In genomic region chr5:120155873-120156272, GRCh38 we compare ENCODE assay signal across 13 cellular contexts.
"Had no signal": no experiment of that assay in that cellular context is flagged by ENCODE, and none has a peak within 500 bp of the region (broad histone marks: within the 10 kb centered on the region; RNA-seq: fewer than 3 reads in every experiment).

No MANE protein-coding gene starts in this region.

- FAIRE-seq: TTC549 had no signal

- H3K27me3 ChIP-seq: tibial nerve had no signal

- H3K4me1 ChIP-seq: psoas muscle, tibial nerve had no signal

- H3K4me3 ChIP-seq: psoas muscle, tibial nerve had no signal

- ATAC-seq: left colon; psoas muscle; sciatic nerve; stimulated activated naive B cell treated with anti-CD40 and anti-IgM and Interleukin-4, amounts not matched to agents 10 μg/mL and 1 μg/mL and 100 μg/mL, for 72 hours had no signal

- H3K36me3 ChIP-seq: tibial nerve had no signal

- DNase-seq: activated effector memory CD4-positive, alpha-beta T cell treated with Interleukin-2 at 50 U/mL for 16 hours; activated T-cell treated with anti-CD3 and anti-CD28 coated beads, Interleukin-2, amount 50 U/mL, for 24 hours; effector memory CD4-positive, alpha-beta T cell; immature natural killer cell; left colon; mesenchymal stem cell; nephron progenitor cell; psoas muscle; stimulated activated CD4-positive, alpha-beta T cell treated with anti-CD3 and anti-CD28 coated beads, Interleukin-2, amount 100 ng/mL, for 24 hours; stimulated activated naive B cell treated with anti-CD40 and anti-IgM and Interleukin-4, amounts not matched to agents 10 μg/mL and 1 μg/mL and 100 μg/mL, for 72 hours had no signal

- H3K27ac ChIP-seq: psoas muscle, tibial nerve had no signal

- H3K9me3 ChIP-seq: psoas muscle, tibial nerve had no signal
